In the genomic region with DNA sequence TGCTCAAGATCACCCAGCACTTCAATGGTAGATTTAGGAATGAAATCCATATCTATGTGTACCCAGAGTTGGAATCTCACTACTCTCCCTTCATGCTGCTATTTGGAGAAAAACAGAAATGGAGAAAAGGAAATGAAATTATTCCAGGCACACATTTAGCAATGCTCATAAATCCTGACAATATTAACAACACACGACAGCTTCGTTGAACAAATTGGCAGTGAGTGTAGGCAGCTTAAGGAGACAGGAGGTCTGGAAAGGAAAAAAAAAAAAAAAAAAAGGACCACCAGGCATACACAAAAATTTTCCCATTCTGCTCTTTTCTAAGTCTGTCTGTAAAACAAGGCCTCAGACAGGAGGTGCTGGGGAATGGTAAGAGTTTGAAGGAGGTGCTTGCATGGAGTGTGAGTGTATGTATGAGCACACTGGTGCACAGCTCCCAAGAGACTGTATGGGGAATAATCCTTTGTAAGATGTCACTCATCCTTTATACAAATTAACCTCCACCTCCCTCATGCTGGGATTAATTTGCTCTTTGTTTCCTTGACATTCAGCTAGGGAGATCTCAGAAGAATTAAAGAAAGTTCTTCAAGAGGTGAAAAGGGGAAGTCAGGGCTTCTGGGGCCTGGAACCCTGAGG, we compare ENCODE assay signal across 1 cellular context.
TF ChIP-seq lines count a peak whose summit lies in the region.

No MANE protein-coding gene starts in this region.

TF ChIP-seq in SK-N-SH, 30 proteins besides CTCF, POLR2A, EP300 and RAD21 (continued from another document):
- TF ChIP-seq, protein P1, sequence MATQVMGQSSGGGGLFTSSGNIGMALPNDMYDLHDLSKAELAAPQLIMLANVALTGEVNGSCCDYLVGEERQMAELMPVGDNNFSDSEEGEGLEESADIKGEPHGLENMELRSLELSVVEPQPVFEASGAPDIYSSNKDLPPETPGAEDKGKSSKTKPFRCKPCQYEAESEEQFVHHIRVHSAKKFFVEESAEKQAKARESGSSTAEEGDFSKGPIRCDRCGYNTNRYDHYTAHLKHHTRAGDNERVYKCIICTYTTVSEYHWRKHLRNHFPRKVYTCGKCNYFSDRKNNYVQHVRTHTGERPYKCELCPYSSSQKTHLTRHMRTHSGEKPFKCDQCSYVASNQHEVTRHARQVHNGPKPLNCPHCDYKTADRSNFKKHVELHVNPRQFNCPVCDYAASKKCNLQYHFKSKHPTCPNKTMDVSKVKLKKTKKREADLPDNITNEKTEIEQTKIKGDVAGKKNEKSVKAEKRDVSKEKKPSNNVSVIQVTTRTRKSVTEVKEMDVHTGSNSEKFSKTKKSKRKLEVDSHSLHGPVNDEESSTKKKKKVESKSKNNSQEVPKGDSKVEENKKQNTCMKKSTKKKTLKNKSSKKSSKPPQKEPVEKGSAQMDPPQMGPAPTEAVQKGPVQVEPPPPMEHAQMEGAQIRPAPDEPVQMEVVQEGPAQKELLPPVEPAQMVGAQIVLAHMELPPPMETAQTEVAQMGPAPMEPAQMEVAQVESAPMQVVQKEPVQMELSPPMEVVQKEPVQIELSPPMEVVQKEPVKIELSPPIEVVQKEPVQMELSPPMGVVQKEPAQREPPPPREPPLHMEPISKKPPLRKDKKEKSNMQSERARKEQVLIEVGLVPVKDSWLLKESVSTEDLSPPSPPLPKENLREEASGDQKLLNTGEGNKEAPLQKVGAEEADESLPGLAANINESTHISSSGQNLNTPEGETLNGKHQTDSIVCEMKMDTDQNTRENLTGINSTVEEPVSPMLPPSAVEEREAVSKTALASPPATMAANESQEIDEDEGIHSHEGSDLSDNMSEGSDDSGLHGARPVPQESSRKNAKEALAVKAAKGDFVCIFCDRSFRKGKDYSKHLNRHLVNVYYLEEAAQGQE (IDR thresholded peaks at IDR 0.05; ENCODE audit: low read depth, low read length) = no peak
- 0 out of 2 replicates have a peak, but pooled peaks have one; percentile 11 for TF ChIP-seq RCOR1 (IDR thresholded peaks at IDR 0.05; ENCODE audit: low read length)
- TF ChIP-seq SIN3A (IDR thresholded peaks at IDR 0.05; ENCODE audit: borderline replicate concordance, low read depth, low read length) = no peak
- no peak for TF ChIP-seq FOXM1 (IDR thresholded peaks at IDR 0.05; ENCODE audit: low read depth)
